In the genomic region with DNA sequence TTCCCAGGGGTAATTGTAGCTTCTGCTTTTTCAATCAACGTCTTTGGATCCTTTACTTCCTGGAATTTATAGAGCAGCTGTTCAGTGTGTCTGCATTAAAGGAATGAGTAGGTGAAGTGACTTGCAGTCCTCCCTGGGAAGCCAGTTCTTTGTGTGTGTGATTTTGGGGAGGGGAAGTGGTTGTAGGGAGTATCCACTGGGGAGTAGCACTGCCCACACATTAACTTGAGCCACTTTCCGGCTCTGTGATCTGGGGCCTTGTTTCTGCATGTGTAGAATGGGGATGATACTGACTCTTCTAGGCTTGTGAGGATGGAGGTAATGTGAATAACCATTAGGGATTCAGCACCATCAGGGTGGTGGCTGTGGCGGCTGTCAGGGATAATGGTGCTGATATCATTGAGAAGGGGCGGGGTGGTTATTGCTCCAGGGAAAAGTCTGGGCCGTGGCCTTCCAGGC, we compare ENCODE assay signal across 8 cellular contexts. TPM values are rescaled to one million over a fixed set of nuclear protein-coding genes. Genes with fewer than 3 reads are reported as not detected.
A peak's percentile ranks its signal among the peaks of the same experiment; 100 is the strongest.
DNase-seq lines count a peak whose midpoint lies in the region; ATAC-seq, FAIRE-seq and TF ChIP-seq lines count a peak whose summit lies in the region.

No MANE protein-coding gene starts in this region.

- peak overlapping the region; percentile 93 for H3K27ac Mint-ChIP-seq in activated CD8-positive, alpha-beta memory T cell treated with anti-CD3 and anti-CD28 coated beads, Interleukin-2, amount 10 ng/mL, durations not matched to agents 7 days and 5 days
- H3K27ac Mint-ChIP-seq in WTC11 (peak overlapping the region; percentile 6; the same call in 1 of the 2 replicates), HFFc6 (no peak overlapping the region)
- no peak overlapping the region for H3K27ac Mint-ChIP-seq in stimulated activated effector memory CD8-positive, alpha-beta T cell treated with anti-CD3 and anti-CD28 coated beads, Interleukin-12 subunit alpha, Interleukin-12 subunit beta, amount 100 ng/mL, for 72 hours

- POLR2A ChIA-PET in WTC11 (lab: Charles Lee): no interaction called here

- FAIRE-seq in GM19239 (lab: Jason Lieb, UNC): no peak

- no peak for TF ChIP-seq CTCF in WTC11 (IDR thresholded peaks at IDR 0.05)
- TF ChIP-seq CTCF in HFFc6 (IDR thresholded peaks at IDR 0.05): no peak

- peaks cover 15% of the 10 kb centered on the region for H3K36me3 Mint-ChIP-seq in activated CD8-positive, alpha-beta memory T cell treated with anti-CD3 and anti-CD28 coated beads, Interleukin-2, amount 10 ng/mL, durations not matched to agents 7 days and 5 days
- H3K36me3 Mint-ChIP-seq in WTC11 (no peaks in the 10 kb centered on the region), HFFc6 (ENCODE audit: low read depth) (no peaks in the 10 kb centered on the region)
- H3K36me3 Mint-ChIP-seq in stimulated activated effector memory CD8-positive, alpha-beta T cell treated with anti-CD3 and anti-CD28 coated beads, Interleukin-12 subunit alpha, Interleukin-12 subunit beta, amount 100 ng/mL, for 72 hours: peaks cover 19% of the 10 kb centered on the region

- no peaks in the 10 kb centered on the region for H3K27me3 Mint-ChIP-seq in activated CD8-positive, alpha-beta memory T cell treated with anti-CD3 and anti-CD28 coated beads, Interleukin-2, amount 10 ng/mL, durations not matched to agents 7 days and 5 days
- H3K27me3 Mint-ChIP-seq in WTC11 (ENCODE audit: low read depth): no peaks in the 10 kb centered on the region
- peaks cover 2% of the 10 kb centered on the region; the same call in 1 of the 2 replicates for H3K27me3 Mint-ChIP-seq in HFFc6 (ENCODE audit: insufficient read depth)

- H3K4me1 Mint-ChIP-seq in activated CD8-positive, alpha-beta memory T cell treated with anti-CD3 and anti-CD28 coated beads, Interleukin-2, amount 10 ng/mL, durations not matched to agents 7 days and 5 days: peaks cover 80% of the 10 kb centered on the region
- H3K4me1 Mint-ChIP-seq in WTC11 (peaks cover 52% of the 10 kb centered on the region), HFFc6 (ENCODE audit: low read depth) (peaks cover 20% of the 10 kb centered on the region)
- H3K4me1 Mint-ChIP-seq in stimulated activated effector memory CD8-positive, alpha-beta T cell treated with anti-CD3 and anti-CD28 coated beads, Interleukin-12 subunit alpha, Interleukin-12 subunit beta, amount 100 ng/mL, for 72 hours: peaks cover 73% of the 10 kb centered on the region

- no peak for DNase-seq in activated CD8-positive, alpha-beta memory T cell treated with anti-CD3 and anti-CD28 coated beads, Interleukin-2, amount 10 ng/mL, durations not matched to agents 7 days and 5 days
- DNase-seq in activated CD8-positive, alpha-beta memory T cell treated with anti-CD3 and anti-CD28 coated beads, Interleukin-2, amount 50 U/mL, for 48 hours: no peak
- DNase-seq in WTC11 (ENCODE audit: low spot score) (no peak), cerebellum (ENCODE audit: low spot score) (no peak), HFFc6 (no peak), GM19239 (ENCODE audit: insufficient read length, low spot score) (no peak)
- DNase-seq in stimulated activated effector memory CD8-positive, alpha-beta T cell treated with anti-CD3 and anti-CD28 coated beads, Interleukin-12 subunit alpha, Interleukin-12 subunit beta, amount 100 ng/mL, for 72 hours (ENCODE audit: low spot score in 2 of 2): no peak

- no peak for ATAC-seq in activated CD8-positive, alpha-beta memory T cell treated with anti-CD3 and anti-CD28 coated beads, Interleukin-2, amount 10 ng/mL, durations not matched to agents 7 days and 5 days
- ATAC-seq in HG03025 (IDR thresholded peaks at IDR 0.05; ENCODE audit: low FRiP score, unreplicated experiment) (peak; percentile 27), WTC11 (no peak)
- no peak for ATAC-seq in stimulated activated effector memory CD8-positive, alpha-beta T cell treated with anti-CD3 and anti-CD28 coated beads, Interleukin-12 subunit alpha, Interleukin-12 subunit beta, amount 100 ng/mL, for 72 hours

- H3K4me3 Mint-ChIP-seq in activated CD8-positive, alpha-beta memory T cell treated with anti-CD3 and anti-CD28 coated beads, Interleukin-2, amount 10 ng/mL, durations not matched to agents 7 days and 5 days: peak overlapping the region; percentile 10
- H3K4me3 Mint-ChIP-seq in WTC11 (no peak overlapping the region), HFFc6 (no peak overlapping the region)
- H3K4me3 Mint-ChIP-seq in stimulated activated effector memory CD8-positive, alpha-beta T cell treated with anti-CD3 and anti-CD28 coated beads, Interleukin-12 subunit alpha, Interleukin-12 subunit beta, amount 100 ng/mL, for 72 hours: peak overlapping the region; percentile 73

- H3K9me3 Mint-ChIP-seq in activated CD8-positive, alpha-beta memory T cell treated with anti-CD3 and anti-CD28 coated beads, Interleukin-2, amount 10 ng/mL, durations not matched to agents 7 days and 5 days (ENCODE audit: low read depth): no peaks in the 10 kb centered on the region
- H3K9me3 Mint-ChIP-seq in WTC11 (no peaks in the 10 kb centered on the region), HFFc6 (no peaks in the 10 kb centered on the region)
- no peaks in the 10 kb centered on the region for H3K9me3 Mint-ChIP-seq in stimulated activated effector memory CD8-positive, alpha-beta T cell treated with anti-CD3 and anti-CD28 coated beads, Interleukin-12 subunit alpha, Interleukin-12 subunit beta, amount 100 ng/mL, for 72 hours

- CTCF ChIA-PET in activated CD8-positive, alpha-beta memory T cell treated with anti-CD3 and anti-CD28 coated beads, Interleukin-2, amount 10 ng/mL, durations not matched to agents 7 days and 5 days (lab: Charles Lee): interaction anchor here (0.9 to 1.3 kb wide), 5 partner anchors 11 to 53 kb away, joined by 3 read pairs; no protein-coding TSS in a partner anchor
- CTCF ChIA-PET in WTC11 (lab: Charles Lee): interaction anchor here (1.1 kb wide), 1 partner anchor 11 kb away, joined by 3 read pairs; no protein-coding TSS in a partner anchor

TF ChIP-seq in WTC11, 78 proteins besides CTCF, POLR2A, EP300 and RAD21 (continues in another document):
- TF ChIP-seq IRF2 (CRISPR knock-in tag; IDR thresholded peaks at IDR 0.05; ENCODE audit: borderline replicate concordance, low read depth): no peak
- no peak for TF ChIP-seq GTF2I (CRISPR knock-in tag; conservative IDR thresholded peaks at IDR 0.05)
- no peak for TF ChIP-seq SMAD4 (CRISPR knock-in tag; IDR thresholded peaks at IDR 0.05)
- no peak for TF ChIP-seq CBFB (CRISPR knock-in tag; IDR thresholded peaks at IDR 0.05; ENCODE audit: low read depth)
- no peak for TF ChIP-seq ZNF232 (CRISPR knock-in tag; IDR thresholded peaks at IDR 0.05)
- no peak for TF ChIP-seq NR2C2 (CRISPR knock-in tag; IDR thresholded peaks at IDR 0.05)
- TF ChIP-seq, protein P1, sequence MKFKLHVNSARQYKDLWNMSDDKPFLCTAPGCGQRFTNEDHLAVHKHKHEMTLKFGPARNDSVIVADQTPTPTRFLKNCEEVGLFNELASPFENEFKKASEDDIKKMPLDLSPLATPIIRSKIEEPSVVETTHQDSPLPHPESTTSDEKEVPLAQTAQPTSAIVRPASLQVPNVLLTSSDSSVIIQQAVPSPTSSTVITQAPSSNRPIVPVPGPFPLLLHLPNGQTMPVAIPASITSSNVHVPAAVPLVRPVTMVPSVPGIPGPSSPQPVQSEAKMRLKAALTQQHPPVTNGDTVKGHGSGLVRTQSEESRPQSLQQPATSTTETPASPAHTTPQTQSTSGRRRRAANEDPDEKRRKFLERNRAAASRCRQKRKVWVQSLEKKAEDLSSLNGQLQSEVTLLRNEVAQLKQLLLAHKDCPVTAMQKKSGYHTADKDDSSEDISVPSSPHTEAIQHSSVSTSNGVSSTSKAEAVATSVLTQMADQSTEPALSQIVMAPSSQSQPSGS (CRISPR knock-in tag; IDR thresholded peaks at IDR 0.05; ENCODE audit: borderline replicate concordance, low read depth): no peak
- TF ChIP-seq, protein P2, sequence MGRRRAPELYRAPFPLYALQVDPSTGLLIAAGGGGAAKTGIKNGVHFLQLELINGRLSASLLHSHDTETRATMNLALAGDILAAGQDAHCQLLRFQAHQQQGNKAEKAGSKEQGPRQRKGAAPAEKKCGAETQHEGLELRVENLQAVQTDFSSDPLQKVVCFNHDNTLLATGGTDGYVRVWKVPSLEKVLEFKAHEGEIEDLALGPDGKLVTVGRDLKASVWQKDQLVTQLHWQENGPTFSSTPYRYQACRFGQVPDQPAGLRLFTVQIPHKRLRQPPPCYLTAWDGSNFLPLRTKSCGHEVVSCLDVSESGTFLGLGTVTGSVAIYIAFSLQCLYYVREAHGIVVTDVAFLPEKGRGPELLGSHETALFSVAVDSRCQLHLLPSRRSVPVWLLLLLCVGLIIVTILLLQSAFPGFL (CRISPR knock-in tag; IDR thresholded peaks at IDR 0.05; ENCODE audit: borderline replicate concordance): no peak
- TF ChIP-seq FOXJ3 (CRISPR knock-in tag; IDR thresholded peaks at IDR 0.05; ENCODE audit: borderline replicate concordance): no peak
- no peak for TF ChIP-seq FOXP1 (CRISPR knock-in tag; IDR thresholded peaks at IDR 0.05; ENCODE audit: borderline replicate concordance)
- no peak for TF ChIP-seq ZNF138 (CRISPR knock-in tag; conservative IDR thresholded peaks at IDR 0.05)
- TF ChIP-seq, protein P3, sequence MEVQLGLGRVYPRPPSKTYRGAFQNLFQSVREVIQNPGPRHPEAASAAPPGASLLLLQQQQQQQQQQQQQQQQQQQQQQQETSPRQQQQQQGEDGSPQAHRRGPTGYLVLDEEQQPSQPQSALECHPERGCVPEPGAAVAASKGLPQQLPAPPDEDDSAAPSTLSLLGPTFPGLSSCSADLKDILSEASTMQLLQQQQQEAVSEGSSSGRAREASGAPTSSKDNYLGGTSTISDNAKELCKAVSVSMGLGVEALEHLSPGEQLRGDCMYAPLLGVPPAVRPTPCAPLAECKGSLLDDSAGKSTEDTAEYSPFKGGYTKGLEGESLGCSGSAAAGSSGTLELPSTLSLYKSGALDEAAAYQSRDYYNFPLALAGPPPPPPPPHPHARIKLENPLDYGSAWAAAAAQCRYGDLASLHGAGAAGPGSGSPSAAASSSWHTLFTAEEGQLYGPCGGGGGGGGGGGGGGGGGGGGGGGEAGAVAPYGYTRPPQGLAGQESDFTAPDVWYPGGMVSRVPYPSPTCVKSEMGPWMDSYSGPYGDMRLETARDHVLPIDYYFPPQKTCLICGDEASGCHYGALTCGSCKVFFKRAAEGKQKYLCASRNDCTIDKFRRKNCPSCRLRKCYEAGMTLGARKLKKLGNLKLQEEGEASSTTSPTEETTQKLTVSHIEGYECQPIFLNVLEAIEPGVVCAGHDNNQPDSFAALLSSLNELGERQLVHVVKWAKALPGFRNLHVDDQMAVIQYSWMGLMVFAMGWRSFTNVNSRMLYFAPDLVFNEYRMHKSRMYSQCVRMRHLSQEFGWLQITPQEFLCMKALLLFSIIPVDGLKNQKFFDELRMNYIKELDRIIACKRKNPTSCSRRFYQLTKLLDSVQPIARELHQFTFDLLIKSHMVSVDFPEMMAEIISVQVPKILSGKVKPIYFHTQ (CRISPR knock-in tag; IDR thresholded peaks at IDR 0.05): no peak
- no peak for TF ChIP-seq ZNF671 (CRISPR knock-in tag; IDR thresholded peaks at IDR 0.05)

RNA-seq across cellular contexts. Expression of a gene that starts 54.7 kb away (rescaled TPM):
- total RNA-seq in activated CD8-positive, alpha-beta memory T cell treated with anti-CD3 and anti-CD28 coated beads, Interleukin-2, amount 10 ng/mL, durations not matched to agents 7 days and 5 days: 10 to 100 TPM; 29.2 to 34.0 TPM
- 18.1 to 26.7 TPM (median 19.2 TPM) in 3 replicates for total RNA-seq in WTC11 (2021)
- total RNA-seq in cerebellum: 35.9 TPM
- total RNA-seq in HFFc6 (2021; fragmentation: NEBNext Ultra II Directional; extraction: Animal tissue kit (Norgen Biotek cat#: 25700)): 1 to 10 TPM; 7.7 to 8.9 (median 8.0) TPM

Comparison
In these comparisons a context has a peak if more than half of its experiments do, and no peak if none do; other contexts are left out.
1. H3K27ac Mint-ChIP-seq: peak in activated CD8-positive, alpha-beta memory T cell treated with anti-CD3 and anti-CD28 coated beads, Interleukin-2, amount 10 ng/mL, durations not matched to agents 7 days and 5 days (single experiment) and WTC11 (single experiment); none in stimulated activated effector memory CD8-positive, alpha-beta T cell treated with anti-CD3 and anti-CD28 coated beads, Interleukin-12 subunit alpha, Interleukin-12 subunit beta, amount 100 ng/mL, for 72 hours (single experiment) and HFFc6 (single experiment).
2. H3K4me3 Mint-ChIP-seq: peak in activated CD8-positive, alpha-beta memory T cell treated with anti-CD3 and anti-CD28 coated beads, Interleukin-2, amount 10 ng/mL, durations not matched to agents 7 days and 5 days (single experiment) and stimulated activated effector memory CD8-positive, alpha-beta T cell treated with anti-CD3 and anti-CD28 coated beads, Interleukin-12 subunit alpha, Interleukin-12 subunit beta, amount 100 ng/mL, for 72 hours (single experiment); none in WTC11 (single experiment) and HFFc6 (single experiment).